In genomic region chr16:54285414-54286066, GRCh38 we compare ENCODE assay signal across 8 cellular contexts. TPM values are rescaled to one million over a fixed set of nuclear protein-coding genes. Genes with fewer than 3 reads are reported as not detected.
DNase-seq lines count a peak whose midpoint lies in the region; ATAC-seq and TF ChIP-seq lines count a peak whose summit lies in the region.

No MANE protein-coding gene starts in this region.

- DNase-seq in NCI-H1417 (lab: John Stamatoyannopoulos, UW) = peak in 2 of 3 experiments; percentile 68 to 74
- no peak for DNase-seq in NCI-H1417 treated with DMSO at 0.1 percent for 48 hours (lab: John Stamatoyannopoulos, UW)
- peak; percentile 66 for DNase-seq in RWPE2 (ENCODE audit: low spot score)
- DNase-seq in fibroblast of lung (ENCODE audit: low read depth in 2 of 2) = peak in 1 of 2 donors; percentile 39
- DNase-seq in psoas muscle = peak in 1 of 2 donors; percentile 69
- DNase-seq in stimulated activated CD4-positive, alpha-beta T cell treated with anti-CD3 and anti-CD28 coated beads, Interleukin-4, amount 100 ng/mL, for 24 hours = no peak
- DNase-seq in superior temporal gyrus (ENCODE audit: extremely low spot score) = no peak

- H3K79me2 ChIP-seq in fibroblast of lung (ENCODE audit: control insufficient read depth, insufficient read depth, low read length) = no peaks in the 10 kb centered on the region

- ATAC-seq in RWPE2 (ENCODE audit: low read depth) (peak; percentile 26), psoas muscle (peak in 1 of 4 donors; percentile 17), GM18858 (IDR thresholded peaks at IDR 0.05; ENCODE audit: unreplicated experiment) (no peak)

- TF ChIP-seq CTCF in RWPE2 (IDR thresholded peaks at IDR 0.05; ENCODE audit: poor library complexity, severe bottlenecking) (peak; percentile 35), fibroblast of lung (conservative IDR thresholded peaks at IDR 0.05 in 1 of 2, IDR thresholded peaks at IDR 0.05 in 1 of 2; ENCODE audit: low read depth in 1 of 2, low read length in 2 of 2) (no peak), psoas muscle (IDR thresholded peaks at IDR 0.05) (no peak)

- 1% methylated on average over 35 to 74 of the region's 74 CpGs for WGBS in psoas muscle, 3 donors

- peak overlapping the region; percentile 88 for H3K4me3 ChIP-seq in RWPE2 (ENCODE audit: severe bottlenecking)
- peak overlapping the region in 2 of 4 experiments; percentile 7 to 62 for H3K4me3 ChIP-seq in fibroblast of lung (replicated peaks in 1 of 4; ENCODE audit: control extremely low read depth in 1 of 4, insufficient read depth in 1 of 4, low read depth in 3 of 4, low read length in 4 of 4)
- peak overlapping the region; percentile 78 for H3K4me3 ChIP-seq in psoas muscle

- H3K9me3 ChIP-seq in RWPE2 (ENCODE audit: severe bottlenecking) (no peaks in the 10 kb centered on the region), fibroblast of lung (ENCODE audit: control insufficient read depth, insufficient read depth, low read depth, low read length) (no peaks in the 10 kb centered on the region), psoas muscle (no peaks in the 10 kb centered on the region)

- peak overlapping the region; percentile 78 for H3K27ac ChIP-seq in RWPE2 (ENCODE audit: poor library complexity, severe bottlenecking)
- H3K27ac ChIP-seq in fibroblast of lung (ENCODE audit: insufficient read depth, low read length) = no peak overlapping the region
- H3K27ac ChIP-seq in psoas muscle = peak overlapping the region; percentile 76

- H3K27me3 ChIP-seq in RWPE2 (ENCODE audit: insufficient read depth, poor library complexity, severe bottlenecking) = no peaks in the 10 kb centered on the region
- H3K27me3 ChIP-seq in fibroblast of lung (ENCODE audit: control insufficient read depth, insufficient read depth, low read length) = peaks cover 75% of the 10 kb centered on the region
- H3K27me3 ChIP-seq in psoas muscle (ENCODE audit: insufficient read depth in 3 of 3, low read length in 2 of 3) = peaks cover 0 to 53% (median 0%) of the 10 kb centered on the region in 3 donors

- H3K4me2 ChIP-seq in fibroblast of lung (ENCODE audit: extremely low read depth, insufficient read depth, low read length) = peak overlapping the region; percentile 64

- H4K20me1 ChIP-seq in fibroblast of lung (ENCODE audit: control insufficient read depth, extremely low read depth, insufficient read depth, low read length) = no peaks in the 10 kb centered on the region

- H2AFZ ChIP-seq in fibroblast of lung (ENCODE audit: low read length) = no peak overlapping the region

- H3K9ac ChIP-seq in fibroblast of lung (ENCODE audit: insufficient read depth, low read length) = peak overlapping the region; percentile 2

- H3K4me1 ChIP-seq in RWPE2 (ENCODE audit: insufficient read depth, poor library complexity, severe bottlenecking) = no peaks in the 10 kb centered on the region
- no peaks in the 10 kb centered on the region for H3K4me1 ChIP-seq in fibroblast of lung (ENCODE audit: control insufficient read depth, extremely low read depth, insufficient read depth, low read length)
- H3K4me1 ChIP-seq in psoas muscle = no peaks in the 10 kb centered on the region

- intact Hi-C loops in psoas muscle (cut with DNase I) = loop anchor here (10.0 kb wide), 2 partner anchors 341 to 649 kb away; partner anchors contain the start of gene IRX5 (in 1 of the 2)

- H3K36me3 ChIP-seq in RWPE2 (ENCODE audit: low read depth) = peaks cover 10% of the 10 kb centered on the region
- H3K36me3 ChIP-seq in fibroblast of lung (ENCODE audit: control insufficient read depth, insufficient read depth, low read length) = no peaks in the 10 kb centered on the region
- no peaks in the 10 kb centered on the region for H3K36me3 ChIP-seq in psoas muscle (ENCODE audit: insufficient read depth in 1 of 2, low read depth in 1 of 2)

RNA-seq across cellular contexts. Expression of gene IRX3, which starts 1.0 kb away (rescaled TPM):
- 0.33 and 0.77 TPM in 2 replicates for total RNA-seq in fibroblast of lung
- 0.11 and 0.22 TPM in 2 replicates for polyA plus RNA-seq in fibroblast of lung
- polyA plus RNA-seq in fibroblast of lung (2012) = 0.39 and 0.71 TPM in 2 replicates
- not detected in 2 replicates for polyA minus RNA-seq in fibroblast of lung (ENCODE audit: low replicate concordance)
- 10 to 100 TPM in 1 of 4 donors, 1 to 10 TPM in 3; 1.2 to 27.6 (median 5.7) TPM for total RNA-seq in psoas muscle
- 10 to 100 TPM in 2 of 3 donors, under 1 TPM in 1; 0.94 to 25.0 (median 17.8) TPM for polyA plus RNA-seq in psoas muscle

Comparison
In these comparisons a context has a peak if more than half of its experiments do, and no peak if none do; other contexts are left out.
1. DNase-seq: peak in NCI-H1417 (2 of 3) and RWPE2 (single experiment); none in NCI-H1417 treated with DMSO at 0.1 percent for 48 hours (single experiment), stimulated activated CD4-positive, alpha-beta T cell treated with anti-CD3 and anti-CD28 coated beads, Interleukin-4, amount 100 ng/mL, for 24 hours (single experiment) and superior temporal gyrus (single experiment).